Comparison of ENCODE assay signal across 1 cellular context in the genomic region with DNA sequence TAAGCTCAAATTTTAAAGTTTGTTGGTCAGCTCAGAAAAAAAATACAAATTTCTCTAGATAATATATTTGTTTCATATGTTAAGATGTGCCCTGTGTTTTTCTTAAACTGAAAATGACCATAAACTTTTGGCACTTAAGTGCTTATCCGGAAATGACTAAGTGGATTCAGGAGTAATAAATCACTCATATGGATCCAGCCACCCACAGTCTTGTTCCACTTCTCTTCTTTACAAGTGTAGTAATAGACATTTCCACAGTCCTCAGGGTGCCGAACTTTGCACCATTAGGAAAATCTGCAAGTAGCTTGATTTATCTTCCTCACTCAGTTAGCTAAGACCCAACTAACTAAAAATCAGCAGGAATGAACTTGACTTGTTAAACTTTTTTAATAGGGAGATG.
A peak's percentile ranks its signal among the peaks of the same experiment; 100 is the strongest.
TF ChIP-seq lines count a peak whose summit lies in the region.

No MANE protein-coding gene starts in this region.

TF ChIP-seq in K562, 482 proteins besides CTCF, POLR2A, EP300 and RAD21 (continued from another document):
- TF ChIP-seq, protein P1, sequence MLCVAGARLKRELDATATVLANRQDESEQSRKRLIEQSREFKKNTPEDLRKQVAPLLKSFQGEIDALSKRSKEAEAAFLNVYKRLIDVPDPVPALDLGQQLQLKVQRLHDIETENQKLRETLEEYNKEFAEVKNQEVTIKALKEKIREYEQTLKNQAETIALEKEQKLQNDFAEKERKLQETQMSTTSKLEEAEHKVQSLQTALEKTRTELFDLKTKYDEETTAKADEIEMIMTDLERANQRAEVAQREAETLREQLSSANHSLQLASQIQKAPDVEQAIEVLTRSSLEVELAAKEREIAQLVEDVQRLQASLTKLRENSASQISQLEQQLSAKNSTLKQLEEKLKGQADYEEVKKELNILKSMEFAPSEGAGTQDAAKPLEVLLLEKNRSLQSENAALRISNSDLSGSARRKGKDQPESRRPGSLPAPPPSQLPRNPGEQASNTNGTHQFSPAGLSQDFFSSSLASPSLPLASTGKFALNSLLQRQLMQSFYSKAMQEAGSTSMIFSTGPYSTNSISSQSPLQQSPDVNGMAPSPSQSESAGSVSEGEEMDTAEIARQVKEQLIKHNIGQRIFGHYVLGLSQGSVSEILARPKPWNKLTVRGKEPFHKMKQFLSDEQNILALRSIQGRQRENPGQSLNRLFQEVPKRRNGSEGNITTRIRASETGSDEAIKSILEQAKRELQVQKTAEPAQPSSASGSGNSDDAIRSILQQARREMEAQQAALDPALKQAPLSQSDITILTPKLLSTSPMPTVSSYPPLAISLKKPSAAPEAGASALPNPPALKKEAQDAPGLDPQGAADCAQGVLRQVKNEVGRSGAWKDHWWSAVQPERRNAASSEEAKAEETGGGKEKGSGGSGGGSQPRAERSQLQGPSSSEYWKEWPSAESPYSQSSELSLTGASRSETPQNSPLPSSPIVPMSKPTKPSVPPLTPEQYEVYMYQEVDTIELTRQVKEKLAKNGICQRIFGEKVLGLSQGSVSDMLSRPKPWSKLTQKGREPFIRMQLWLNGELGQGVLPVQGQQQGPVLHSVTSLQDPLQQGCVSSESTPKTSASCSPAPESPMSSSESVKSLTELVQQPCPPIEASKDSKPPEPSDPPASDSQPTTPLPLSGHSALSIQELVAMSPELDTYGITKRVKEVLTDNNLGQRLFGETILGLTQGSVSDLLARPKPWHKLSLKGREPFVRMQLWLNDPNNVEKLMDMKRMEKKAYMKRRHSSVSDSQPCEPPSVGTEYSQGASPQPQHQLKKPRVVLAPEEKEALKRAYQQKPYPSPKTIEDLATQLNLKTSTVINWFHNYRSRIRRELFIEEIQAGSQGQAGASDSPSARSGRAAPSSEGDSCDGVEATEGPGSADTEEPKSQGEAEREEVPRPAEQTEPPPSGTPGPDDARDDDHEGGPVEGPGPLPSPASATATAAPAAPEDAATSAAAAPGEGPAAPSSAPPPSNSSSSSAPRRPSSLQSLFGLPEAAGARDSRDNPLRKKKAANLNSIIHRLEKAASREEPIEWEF (CRISPR knock-in tag; IDR thresholded peaks at IDR 0.05): no peak
- TF ChIP-seq ZC3H4 (CRISPR knock-in tag; IDR thresholded peaks at IDR 0.05; ENCODE audit: borderline replicate concordance) (no peak), STAG1 (CRISPR knock-in tag; IDR thresholded peaks at IDR 0.05; ENCODE audit: borderline replicate concordance) (no peak), ETV1 (tag; conservative IDR thresholded peaks at IDR 0.05; ENCODE audit: low read depth) (peak; percentile 69), TEAD2 (tag; IDR thresholded peaks at IDR 0.05) (no peak), STAT5A (IDR thresholded peaks at IDR 0.05; ENCODE audit: borderline replicate concordance, low read length) (no peak), FOXK2 (conservative IDR thresholded peaks at IDR 0.05 in 1 of 2, IDR thresholded peaks at IDR 0.05 in 1 of 2; ENCODE audit: low read depth in 2 of 2) (no peak), DPF2 (IDR thresholded peaks at IDR 0.05) (peak; percentile 37; the same call in 1 of the 2 replicates), SAFB (IDR thresholded peaks at IDR 0.05; ENCODE audit: borderline replicate concordance, low read depth, low read length) (no peak), JUND (IDR thresholded peaks at IDR 0.05; ENCODE audit: borderline replicate concordance, low read depth, low read length) (peak; percentile 38; the same call in 1 of the 2 replicates), JUND (tag; IDR thresholded peaks at IDR 0.05; ENCODE audit: borderline replicate concordance, low read depth, low read length) (no peak), NFXL1 (CRISPR knock-in tag; IDR thresholded peaks at IDR 0.05) (no peak), SPI1 (IDR thresholded peaks at IDR 0.05; ENCODE audit: borderline replicate concordance, low read depth, low read length) (0 out of 2 replicates have a peak, but pooled peaks have one; percentile 20), MAFG (tag; conservative IDR thresholded peaks at IDR 0.05) (peak; percentile 61), GABPA (tag; conservative IDR thresholded peaks at IDR 0.05; ENCODE audit: low read depth) (peak; percentile 54), KLF6 (CRISPR knock-in tag; IDR thresholded peaks at IDR 0.05; ENCODE audit: borderline replicate concordance) (no peak), YBX1 (IDR thresholded peaks at IDR 0.05) (no peak), SMARCE1 (IDR thresholded peaks at IDR 0.05) (peak; percentile 50; the same call in 1 of the 2 replicates)
- TF ChIP-seq, protein P2, sequence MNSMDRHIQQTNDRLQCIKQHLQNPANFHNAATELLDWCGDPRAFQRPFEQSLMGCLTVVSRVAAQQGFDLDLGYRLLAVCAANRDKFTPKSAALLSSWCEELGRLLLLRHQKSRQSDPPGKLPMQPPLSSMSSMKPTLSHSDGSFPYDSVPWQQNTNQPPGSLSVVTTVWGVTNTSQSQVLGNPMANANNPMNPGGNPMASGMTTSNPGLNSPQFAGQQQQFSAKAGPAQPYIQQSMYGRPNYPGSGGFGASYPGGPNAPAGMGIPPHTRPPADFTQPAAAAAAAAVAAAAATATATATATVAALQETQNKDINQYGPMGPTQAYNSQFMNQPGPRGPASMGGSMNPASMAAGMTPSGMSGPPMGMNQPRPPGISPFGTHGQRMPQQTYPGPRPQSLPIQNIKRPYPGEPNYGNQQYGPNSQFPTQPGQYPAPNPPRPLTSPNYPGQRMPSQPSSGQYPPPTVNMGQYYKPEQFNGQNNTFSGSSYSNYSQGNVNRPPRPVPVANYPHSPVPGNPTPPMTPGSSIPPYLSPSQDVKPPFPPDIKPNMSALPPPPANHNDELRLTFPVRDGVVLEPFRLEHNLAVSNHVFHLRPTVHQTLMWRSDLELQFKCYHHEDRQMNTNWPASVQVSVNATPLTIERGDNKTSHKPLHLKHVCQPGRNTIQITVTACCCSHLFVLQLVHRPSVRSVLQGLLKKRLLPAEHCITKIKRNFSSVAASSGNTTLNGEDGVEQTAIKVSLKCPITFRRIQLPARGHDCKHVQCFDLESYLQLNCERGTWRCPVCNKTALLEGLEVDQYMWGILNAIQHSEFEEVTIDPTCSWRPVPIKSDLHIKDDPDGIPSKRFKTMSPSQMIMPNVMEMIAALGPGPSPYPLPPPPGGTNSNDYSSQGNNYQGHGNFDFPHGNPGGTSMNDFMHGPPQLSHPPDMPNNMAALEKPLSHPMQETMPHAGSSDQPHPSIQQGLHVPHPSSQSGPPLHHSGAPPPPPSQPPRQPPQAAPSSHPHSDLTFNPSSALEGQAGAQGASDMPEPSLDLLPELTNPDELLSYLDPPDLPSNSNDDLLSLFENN (IDR thresholded peaks at IDR 0.05; ENCODE audit: low read depth in 2 of 2, low read length in 2 of 2): no peak
- TF ChIP-seq, protein P3, sequence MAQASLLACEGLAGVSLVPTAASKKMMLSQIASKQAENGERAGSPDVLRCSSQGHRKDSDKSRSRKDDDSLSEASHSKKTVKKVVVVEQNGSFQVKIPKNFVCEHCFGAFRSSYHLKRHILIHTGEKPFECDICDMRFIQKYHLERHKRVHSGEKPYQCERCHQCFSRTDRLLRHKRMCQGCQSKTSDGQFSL (CRISPR knock-in tag; IDR thresholded peaks at IDR 0.05): no peak
- TF ChIP-seq, protein P3 (tag; IDR thresholded peaks at IDR 0.05): no peak
- TF ChIP-seq, protein P4, sequence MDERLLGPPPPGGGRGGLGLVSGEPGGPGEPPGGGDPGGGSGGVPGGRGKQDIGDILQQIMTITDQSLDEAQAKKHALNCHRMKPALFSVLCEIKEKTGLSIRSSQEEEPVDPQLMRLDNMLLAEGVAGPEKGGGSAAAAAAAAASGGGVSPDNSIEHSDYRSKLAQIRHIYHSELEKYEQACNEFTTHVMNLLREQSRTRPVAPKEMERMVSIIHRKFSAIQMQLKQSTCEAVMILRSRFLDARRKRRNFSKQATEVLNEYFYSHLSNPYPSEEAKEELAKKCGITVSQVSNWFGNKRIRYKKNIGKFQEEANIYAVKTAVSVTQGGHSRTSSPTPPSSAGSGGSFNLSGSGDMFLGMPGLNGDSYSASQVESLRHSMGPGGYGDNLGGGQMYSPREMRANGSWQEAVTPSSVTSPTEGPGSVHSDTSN (CRISPR knock-in tag; IDR thresholded peaks at IDR 0.05; ENCODE audit: low read depth): peak; percentile 41; the same call in 1 of the 2 replicates
- TF ChIP-seq, protein P4 (tag; conservative IDR thresholded peaks at IDR 0.05; ENCODE audit: low read depth): peak; percentile 92
- TF ChIP-seq, protein P5, sequence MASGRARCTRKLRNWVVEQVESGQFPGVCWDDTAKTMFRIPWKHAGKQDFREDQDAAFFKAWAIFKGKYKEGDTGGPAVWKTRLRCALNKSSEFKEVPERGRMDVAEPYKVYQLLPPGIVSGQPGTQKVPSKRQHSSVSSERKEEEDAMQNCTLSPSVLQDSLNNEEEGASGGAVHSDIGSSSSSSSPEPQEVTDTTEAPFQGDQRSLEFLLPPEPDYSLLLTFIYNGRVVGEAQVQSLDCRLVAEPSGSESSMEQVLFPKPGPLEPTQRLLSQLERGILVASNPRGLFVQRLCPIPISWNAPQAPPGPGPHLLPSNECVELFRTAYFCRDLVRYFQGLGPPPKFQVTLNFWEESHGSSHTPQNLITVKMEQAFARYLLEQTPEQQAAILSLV (tag; IDR thresholded peaks at IDR 0.05): no peak
- TF ChIP-seq, protein P6, sequence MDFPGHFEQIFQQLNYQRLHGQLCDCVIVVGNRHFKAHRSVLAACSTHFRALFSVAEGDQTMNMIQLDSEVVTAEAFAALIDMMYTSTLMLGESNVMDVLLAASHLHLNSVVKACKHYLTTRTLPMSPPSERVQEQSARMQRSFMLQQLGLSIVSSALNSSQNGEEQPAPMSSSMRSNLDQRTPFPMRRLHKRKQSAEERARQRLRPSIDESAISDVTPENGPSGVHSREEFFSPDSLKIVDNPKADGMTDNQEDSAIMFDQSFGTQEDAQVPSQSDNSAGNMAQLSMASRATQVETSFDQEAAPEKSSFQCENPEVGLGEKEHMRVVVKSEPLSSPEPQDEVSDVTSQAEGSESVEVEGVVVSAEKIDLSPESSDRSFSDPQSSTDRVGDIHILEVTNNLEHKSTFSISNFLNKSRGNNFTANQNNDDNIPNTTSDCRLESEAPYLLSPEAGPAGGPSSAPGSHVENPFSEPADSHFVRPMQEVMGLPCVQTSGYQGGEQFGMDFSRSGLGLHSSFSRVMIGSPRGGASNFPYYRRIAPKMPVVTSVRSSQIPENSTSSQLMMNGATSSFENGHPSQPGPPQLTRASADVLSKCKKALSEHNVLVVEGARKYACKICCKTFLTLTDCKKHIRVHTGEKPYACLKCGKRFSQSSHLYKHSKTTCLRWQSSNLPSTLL (IDR thresholded peaks at IDR 0.05): no peak
- TF ChIP-seq, protein P7, sequence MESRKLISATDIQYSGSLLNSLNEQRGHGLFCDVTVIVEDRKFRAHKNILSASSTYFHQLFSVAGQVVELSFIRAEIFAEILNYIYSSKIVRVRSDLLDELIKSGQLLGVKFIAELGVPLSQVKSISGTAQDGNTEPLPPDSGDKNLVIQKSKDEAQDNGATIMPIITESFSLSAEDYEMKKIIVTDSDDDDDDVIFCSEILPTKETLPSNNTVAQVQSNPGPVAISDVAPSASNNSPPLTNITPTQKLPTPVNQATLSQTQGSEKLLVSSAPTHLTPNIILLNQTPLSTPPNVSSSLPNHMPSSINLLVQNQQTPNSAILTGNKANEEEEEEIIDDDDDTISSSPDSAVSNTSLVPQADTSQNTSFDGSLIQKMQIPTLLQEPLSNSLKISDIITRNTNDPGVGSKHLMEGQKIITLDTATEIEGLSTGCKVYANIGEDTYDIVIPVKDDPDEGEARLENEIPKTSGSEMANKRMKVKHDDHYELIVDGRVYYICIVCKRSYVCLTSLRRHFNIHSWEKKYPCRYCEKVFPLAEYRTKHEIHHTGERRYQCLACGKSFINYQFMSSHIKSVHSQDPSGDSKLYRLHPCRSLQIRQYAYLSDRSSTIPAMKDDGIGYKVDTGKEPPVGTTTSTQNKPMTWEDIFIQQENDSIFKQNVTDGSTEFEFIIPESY (CRISPR knock-in tag; IDR thresholded peaks at IDR 0.05): no peak
